Comparison of ENCODE assay signal across 18 cellular contexts in genomic region chr1:14182801-14183200, GRCh38.
"Had no signal": no experiment of that assay in that cellular context is flagged by ENCODE, and none has a peak within 500 bp of the region (broad histone marks: within the 10 kb centered on the region; RNA-seq: fewer than 3 reads in every experiment).

No MANE protein-coding gene starts in this region.

- ATAC-seq: foreskin keratinocyte, left lobe of liver had no signal

- H3K4me3 Mint-ChIP-seq: activated naive CD4-positive, alpha-beta T cell treated with anti-CD3 and anti-CD28 coated beads, Interleukin-2, amount 50 U/mL, for 24 hours; nephron; type B pancreatic cell had no signal

- H3K4me3 ChIP-seq: ascending aorta, breast epithelium, coronary artery, stomach, testis had no signal

- H3K36me3 Mint-ChIP-seq: activated naive CD4-positive, alpha-beta T cell treated with anti-CD3 and anti-CD28 coated beads, Interleukin-2, amount 50 U/mL, for 24 hours; type B pancreatic cell had no signal

- H3K27me3 ChIP-seq: ascending aorta, foreskin keratinocyte, stomach, testis had no signal

- H3K27ac ChIP-seq: ascending aorta, breast epithelium, coronary artery, foreskin keratinocyte, stomach, testis, WERI-Rb-1 had no signal

- H3K36me3 ChIP-seq: ascending aorta, breast epithelium, stomach, WERI-Rb-1 had no signal

- H3K4me1 Mint-ChIP-seq: activated naive CD4-positive, alpha-beta T cell treated with anti-CD3 and anti-CD28 coated beads, Interleukin-2, amount 50 U/mL, for 24 hours had no signal

- H3K9me3 ChIP-seq: ascending aorta, breast epithelium, stomach, testis had no signal

- H3K27ac Mint-ChIP-seq: activated naive CD4-positive, alpha-beta T cell treated with anti-CD3 and anti-CD28 coated beads, Interleukin-2, amount 50 U/mL, for 24 hours; nephron; type B pancreatic cell had no signal

- H3K9me3 Mint-ChIP-seq: activated naive CD4-positive, alpha-beta T cell treated with anti-CD3 and anti-CD28 coated beads, Interleukin-2, amount 50 U/mL, for 24 hours had no signal

- H3K4me1 ChIP-seq: ascending aorta, breast epithelium, stomach, testis had no signal

- FAIRE-seq: kidney had no signal

- DNase-seq: activated CD4-positive, alpha-beta T cell treated with anti-CD3 and anti-CD28 coated beads, Interleukin-2, amount 50 U/mL, for 4 hours; activated gamma-delta T cell; foreskin keratinocyte; glutamatergic neuron; kidney; midbrain; occipital lobe; stimulated activated CD4-positive, alpha-beta T cell treated with anti-CD3 and anti-CD28 coated beads, Interleukin-2, amount 100 ng/mL, for 24 hours; stomach; testis; WERI-Rb-1 had no signal
